8 cellular contexts compared by ENCODE assay signal in the genomic region with DNA sequence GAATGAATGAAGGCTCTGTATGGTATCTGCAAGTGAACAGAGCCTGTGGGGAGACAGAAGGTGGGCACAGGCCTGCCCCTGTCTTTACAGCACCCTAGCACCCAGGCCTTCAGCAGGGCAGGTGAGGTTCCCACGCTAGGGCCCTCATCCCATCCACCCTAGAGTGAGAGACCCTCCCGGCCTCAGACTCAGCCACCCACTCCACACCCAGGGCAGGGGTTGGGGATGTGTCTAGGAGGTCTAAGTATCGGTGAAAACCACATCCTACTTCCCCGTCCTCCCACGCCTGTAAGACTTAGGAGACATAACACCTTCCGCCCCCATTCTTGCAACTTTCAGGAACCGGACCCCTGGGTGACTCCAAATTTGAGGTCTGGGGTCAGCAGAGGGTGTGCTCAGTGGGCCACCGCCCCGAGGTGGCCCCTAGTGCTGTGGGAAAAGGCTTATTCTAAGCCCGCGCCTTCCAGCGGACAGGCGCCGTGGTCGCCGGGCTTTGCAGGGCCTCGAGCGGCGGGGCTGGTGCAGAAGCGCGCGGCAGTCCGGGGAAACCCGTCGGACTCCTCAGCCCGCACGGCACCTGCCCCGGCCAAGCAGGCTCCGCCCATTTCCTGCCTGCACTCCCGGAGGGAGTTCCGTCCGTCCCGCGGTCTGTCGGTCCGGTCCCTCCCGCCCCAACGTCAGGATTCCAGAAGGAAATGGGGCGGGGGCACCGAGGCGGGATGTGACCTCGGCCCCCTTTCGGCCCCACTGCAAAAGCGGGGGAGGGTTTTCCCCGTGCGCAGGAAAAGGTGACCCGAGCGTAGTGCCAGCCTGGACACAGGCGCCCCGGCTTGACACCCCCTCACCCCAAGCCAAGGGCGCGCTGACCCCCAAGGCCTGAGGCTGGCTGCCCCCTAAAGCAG. TPM values are rescaled to one million over a fixed set of nuclear protein-coding genes. Genes with fewer than 3 reads are reported as not detected.
DNase-seq lines count a peak whose midpoint lies in the region; ATAC-seq and TF ChIP-seq lines count a peak whose summit lies in the region.

No MANE protein-coding gene starts in this region.

- WGBS in esophagus squamous epithelium, 2 donors, result 18 to 70% methylated on average over 2 to 5 of the region's 52 CpGs

- ATAC-seq in HCT116 (peak; percentile 51), HG03039 (IDR thresholded peaks at IDR 0.05; ENCODE audit: unreplicated experiment) (no peak)

- peaks cover 11% of the 10 kb centered on the region for H3K36me3 Mint-ChIP-seq in neural progenitor cell

- H3K9me3 ChIP-seq in HCT116 (ENCODE audit: control insufficient read depth in 1 of 2, insufficient read depth in 1 of 2, low read depth in 1 of 2, low read length in 2 of 2) (no peaks in the 10 kb centered on the region), esophagus squamous epithelium (no peaks in the 10 kb centered on the region), neural progenitor cell (ENCODE audit: low read depth) (no peaks in the 10 kb centered on the region)

- peak overlapping the region; percentile 83 for H3K4me3 Mint-ChIP-seq in neural progenitor cell

- H3K27ac Mint-ChIP-seq in neural progenitor cell, result peak overlapping the region; percentile 33

- H3K4me1 ChIP-seq in HCT116 (ENCODE audit: control insufficient read depth in 1 of 2, insufficient read depth in 2 of 2, low read length in 2 of 2) (peaks cover 23 to 56% of the 10 kb centered on the region in 2 experiments), esophagus squamous epithelium (peaks cover 44 to 71% (median 49%) of the 10 kb centered on the region in 3 donors), neural progenitor cell (peaks cover 18% of the 10 kb centered on the region)

- H3K4me3 ChIP-seq in GM08714 (ENCODE audit: low read length) (peak overlapping the region; percentile 59), HCT116 (replicated peaks in 1 of 2; ENCODE audit: low read depth in 1 of 2, low read length in 2 of 2) (peak overlapping the region; percentile 76 to 94), esophagus squamous epithelium (peak overlapping the region; percentile 44 to 99 (median 90)), neural progenitor cell (peak overlapping the region; percentile 83)

- H3K9me3 Mint-ChIP-seq in neural progenitor cell, result no peaks in the 10 kb centered on the region

- H3K27ac ChIP-seq in HCT116 (ENCODE audit: low read depth, low read length) (peak overlapping the region; percentile 69), esophagus squamous epithelium (peak overlapping the region; percentile 86 to 95 (median 88)), neural progenitor cell (no peak overlapping the region)

- POLR2A ChIA-PET in HCT116 (lab: Charles Lee), result no interaction called here

- BruUV-seq in HCT116 (replicated peaks; lab: Mats Ljungman, UMichigan), result TSS peak; percentile 57

- TF ChIP-seq POLR2A in HCT116 (IDR thresholded peaks at IDR 0.05; ENCODE audit: borderline replicate concordance, extremely low read depth, insufficient read depth, insufficient read length) (no peak), esophagus squamous epithelium (IDR thresholded peaks at IDR 0.05) (peak in 2 of 4 donors; percentile 24 to 27)

- peaks cover 11% of the 10 kb centered on the region for H3K27me3 Mint-ChIP-seq in neural progenitor cell (ENCODE audit: insufficient read depth, low read depth)

- peaks cover 0 to 4% of the 10 kb centered on the region in 2 experiments; a peak in 2 of 4 replicates for H3K36me3 ChIP-seq in HCT116 (ENCODE audit: control insufficient read depth in 1 of 2, insufficient read depth in 2 of 2, low read length in 2 of 2)
- peaks cover 0 to 37% (median under 1%) of the 10 kb centered on the region in 3 donors for H3K36me3 ChIP-seq in esophagus squamous epithelium
- no peaks in the 10 kb centered on the region for H3K36me3 ChIP-seq in neural progenitor cell

- no peaks in the 10 kb centered on the region for H3K9me2 ChIP-seq in HCT116 (ENCODE audit: insufficient read depth)

- TF ChIP-seq CTCF in HCT116 (IDR thresholded peaks at IDR 0.05 in 2 of 3, conservative IDR thresholded peaks at IDR 0.05 in 1 of 3; ENCODE audit: borderline replicate concordance in 1 of 3, insufficient read depth in 1 of 3, low read depth in 2 of 3, low read length in 2 of 3) (no peak), esophagus squamous epithelium (IDR thresholded peaks at IDR 0.05) (no peak), neural progenitor cell (IDR thresholded peaks at IDR 0.05) (no peak)

- H2AFZ ChIP-seq in HCT116 (ENCODE audit: low read depth, low read length, poor library complexity, severe bottlenecking), result no peak overlapping the region
- H2AFZ ChIP-seq in neural progenitor cell (replicated peaks), result peak overlapping the region; percentile 96

- H4K20me1 ChIP-seq in HCT116 (ENCODE audit: insufficient read depth), result no peaks in the 10 kb centered on the region
- peaks cover 13% of the 10 kb centered on the region for H4K20me1 ChIP-seq in neural progenitor cell (ENCODE audit: low read depth)

- H3K27me3 ChIP-seq in HCT116 (ENCODE audit: insufficient read depth, low read length) (no peaks in the 10 kb centered on the region), esophagus squamous epithelium (no peaks in the 10 kb centered on the region), neural progenitor cell (peaks cover 9% of the 10 kb centered on the region)

- intact Hi-C loops in HCT116 (cut with micrococcal nuclease), result loop anchor here (10.0 kb wide), 2 partner anchors 114 to 194 kb away; partner anchors contain the start of genes ABHD16B and TPD52L2
- intact Hi-C loops in esophagus squamous epithelium (cut with DNase I), result no loop called here

- RAD21 ChIA-PET in HCT116 (lab: Charles Lee; ENCODE audit: low non-redundant PET in 1 of 2, low total read pairs in 2 of 2, uncharacterized antibody in 2 of 2, unreplicated experiment in 2 of 2), result no interaction called here

- H3K4me1 Mint-ChIP-seq in neural progenitor cell, result peaks cover 35% of the 10 kb centered on the region

- CTCF ChIA-PET in HCT116 (lab: Charles Lee), result no interaction called here

- peaks cover 43% of the 10 kb centered on the region for H3F3A ChIP-seq in neural progenitor cell (ENCODE audit: low read depth)

- DNase-seq in HCT116 (ENCODE audit: low read depth, low spot score) (no peak), NCI-H2227 (lab: John Stamatoyannopoulos, UW; ENCODE audit: unreplicated experiment) (peak; percentile 82), esophagus squamous epithelium (lab: John Stamatoyannopoulos, UW) (no peak), neural progenitor cell (ENCODE audit: low spot score) (peak; percentile 83), NCI-H446 (lab: John Stamatoyannopoulos, UW) (no peak)
- peak; percentile 83 for DNase-seq in activated CD8-positive, alpha-beta memory T cell treated with anti-CD3 and anti-CD28 coated beads, Interleukin-2, amount 50 U/mL, for 48 hours

- TF ChIP-seq RAD21 in HCT116 (IDR thresholded peaks at IDR 0.05; ENCODE audit: low read depth), result no peak

- H3K9ac ChIP-seq in HCT116 (ENCODE audit: low read length) (peak overlapping the region; percentile 76), neural progenitor cell (no peak overlapping the region)

- H3K4me2 ChIP-seq in HCT116 (ENCODE audit: low read length) (peak overlapping the region; percentile 96), neural progenitor cell (peak overlapping the region; percentile 96)

- H3K79me2 ChIP-seq in HCT116 (ENCODE audit: insufficient read depth, low read length), result peaks cover 25% of the 10 kb centered on the region
- H3K79me2 ChIP-seq in neural progenitor cell (ENCODE audit: low read depth), result peaks cover 21% of the 10 kb centered on the region

TF ChIP-seq in HCT116, 20 proteins besides CTCF, POLR2A, EP300 and RAD21 (continues in another document):
- no peak for TF ChIP-seq YY1 (IDR thresholded peaks at IDR 0.05; ENCODE audit: extremely low read depth, insufficient replicate concordance, low read depth, low read length)

RNA-seq across cellular contexts. Expression of gene SAMD10, which starts 0.9 kb away (rescaled TPM):
- total RNA-seq in HCT116 (2021; ENCODE audit: unreplicated experiment) (4.2 TPM), esophagus squamous epithelium (10 to 100 TPM in 1 of 4 donors, 1 to 10 TPM in 3; 5.1 to 15.9 (median 6.8) TPM), neural progenitor cell (ENCODE audit: low replicate concordance) (0.19 and 4.9 TPM in 2 replicates)
- polyA plus RNA-seq in HCT116 (2012), result 3.1 and 3.9 TPM in 2 replicates

RNA-seq across cellular contexts. Expression of gene PRPF6, which starts 2.4 kb away (rescaled TPM):
- total RNA-seq in HCT116 (2021; ENCODE audit: unreplicated experiment) (74.9 TPM), esophagus squamous epithelium (10 to 100 TPM; 34.1 to 57.4 (median 45.8) TPM), neural progenitor cell (ENCODE audit: low replicate concordance) (51.9 and 77.0 TPM in 2 replicates)
- polyA plus RNA-seq in HCT116 (2012), result 70.4 and 75.7 TPM in 2 replicates

RNA-seq across cellular contexts. Expression of gene ZNF512B, which starts 8.8 kb away (rescaled TPM):
- total RNA-seq in HCT116 (2021; ENCODE audit: unreplicated experiment) (10.3 TPM), esophagus squamous epithelium (10 to 100 TPM; 10.7 to 17.6 (median 14.2) TPM), neural progenitor cell (ENCODE audit: low replicate concordance) (2.9 and 11.4 TPM in 2 replicates)
- polyA plus RNA-seq in HCT116 (2012), result 5.6 and 6.2 TPM in 2 replicates

RNA-seq across cellular contexts. Expression of gene UCKL1, which starts 22.4 kb away (rescaled TPM):
- total RNA-seq in HCT116 (2021; ENCODE audit: unreplicated experiment) (54.2 TPM), esophagus squamous epithelium (10 to 100 TPM; 23.1 to 38.0 (median 25.6) TPM), neural progenitor cell (ENCODE audit: low replicate concordance) (10.8 and 22.7 TPM in 2 replicates)
- polyA plus RNA-seq in HCT116 (2012), result 67.3 and 79.7 TPM in 2 replicates

RNA-seq across cellular contexts. Expression of gene C20orf204, which starts 57.4 kb away (rescaled TPM):
- 2.5 TPM for total RNA-seq in HCT116 (2021; ENCODE audit: unreplicated experiment)
- 0.47 and 0.61 TPM in 2 replicates for polyA plus RNA-seq in HCT116 (2012)
- total RNA-seq in esophagus squamous epithelium, result under 1 TPM in 3 of 4 donors, not detected in 1; 0.26 to 0.57 (median 0.57) TPM
- 0.04 and 0.96 TPM in 2 replicates for total RNA-seq in neural progenitor cell (ENCODE audit: low replicate concordance)

Comparison
In these comparisons a context has a peak if more than half of its experiments do, and no peak if none do; other contexts are left out.
1. DNase-seq: peak in NCI-H2227 (single experiment), activated CD8-positive, alpha-beta memory T cell treated with anti-CD3 and anti-CD28 coated beads, Interleukin-2, amount 50 U/mL, for 48 hours (single experiment) and neural progenitor cell (single experiment); none in HCT116 (single experiment), esophagus squamous epithelium (single experiment) and NCI-H446 (0 of 2).
2. Peak in every context shown above with its lines, with median percentiles within 50 percentile points of each other: H3K4me3 ChIP-seq.